In genomic region chr16:397736-398332, GRCh38 we compare ENCODE assay signal across 8 cellular contexts. TPM values are rescaled to one million over a fixed set of nuclear protein-coding genes. Genes with fewer than 3 reads are reported as not detected.
DNase-seq lines count a peak whose midpoint lies in the region; ATAC-seq and TF ChIP-seq lines count a peak whose summit lies in the region.

No MANE protein-coding gene starts in this region.

- CTCF ChIA-PET in CD4-positive, alpha-beta T cell (lab: Charles Lee): no interaction called here
- CTCF ChIA-PET in activated CD4-positive, alpha-beta memory T cell treated with anti-CD3 and anti-CD28 coated beads, Interleukin-2, amount 10 ng/mL, durations not matched to agents 7 days and 5 days (lab: Charles Lee): no interaction called here

- intact Hi-C loops in CD4-positive, alpha-beta T cell (cut with DNase I, micrococcal nuclease): loop anchor here (1.0 to 2.0 kb wide), 2 partner anchors 15 to 16 kb away; no protein-coding TSS in a partner anchor

- peaks cover 5% of the 10 kb centered on the region for H3K36me3 Mint-ChIP-seq in CD4-positive, alpha-beta T cell (ENCODE audit: low read depth)
- no peaks in the 10 kb centered on the region for H3K36me3 Mint-ChIP-seq in activated CD4-positive, alpha-beta memory T cell treated with anti-CD3 and anti-CD28 coated beads, Interleukin-2, amount 10 ng/mL, durations not matched to agents 7 days and 5 days (ENCODE audit: low read depth)
- H3K36me3 Mint-ChIP-seq in nephron progenitor cell (ENCODE audit: low read depth): peaks cover 4% of the 10 kb centered on the region

- no peaks in the 10 kb centered on the region for H3K27me3 Mint-ChIP-seq in CD4-positive, alpha-beta T cell
- H3K27me3 Mint-ChIP-seq in activated CD4-positive, alpha-beta memory T cell treated with anti-CD3 and anti-CD28 coated beads, Interleukin-2, amount 10 ng/mL, durations not matched to agents 7 days and 5 days: peaks cover 11% of the 10 kb centered on the region
- peaks cover 7% of the 10 kb centered on the region for H3K27me3 Mint-ChIP-seq in nephron progenitor cell (ENCODE audit: low read depth, poor library complexity)

- H3K4me3 ChIP-seq in fibroblast of mammary gland (ENCODE audit: control insufficient read depth, low read depth, low read length): peak overlapping the region; percentile 16

- POLR2A ChIA-PET in CD4-positive, alpha-beta T cell (lab: Charles Lee): interaction anchor here (0.9 kb wide), 1 partner anchor 15 kb away, joined by 3 read pairs; no protein-coding TSS in a partner anchor
- POLR2A ChIA-PET in activated CD4-positive, alpha-beta memory T cell treated with anti-CD3 and anti-CD28 coated beads, Interleukin-2, amount 10 ng/mL, durations not matched to agents 7 days and 5 days (lab: Charles Lee): no interaction called here

- TF ChIP-seq CTCF in CD4-positive, alpha-beta T cell (IDR thresholded peaks at IDR 0.05): no peak
- TF ChIP-seq CTCF in fibroblast of mammary gland (conservative IDR thresholded peaks at IDR 0.05; ENCODE audit: control insufficient read depth, insufficient read depth, low read depth, low read length) (peak; percentile 26), nephron progenitor cell (IDR thresholded peaks at IDR 0.05) (peak; percentile 20)

- no peak for ATAC-seq in CD4-positive, alpha-beta T cell (ENCODE audit: poor library complexity)
- ATAC-seq in GM21717 (IDR thresholded peaks at IDR 0.05; ENCODE audit: unreplicated experiment) (no peak), GM19467 (IDR thresholded peaks at IDR 0.05; ENCODE audit: unreplicated experiment) (no peak), GM18870 (IDR thresholded peaks at IDR 0.05; ENCODE audit: unreplicated experiment) (no peak)

- H3K9me3 Mint-ChIP-seq in CD4-positive, alpha-beta T cell: no peaks in the 10 kb centered on the region
- no peaks in the 10 kb centered on the region for H3K9me3 Mint-ChIP-seq in activated CD4-positive, alpha-beta memory T cell treated with anti-CD3 and anti-CD28 coated beads, Interleukin-2, amount 10 ng/mL, durations not matched to agents 7 days and 5 days
- peaks cover 3% of the 10 kb centered on the region for H3K9me3 Mint-ChIP-seq in nephron progenitor cell

- peak overlapping the region; percentile 44 for H3K27ac Mint-ChIP-seq in CD4-positive, alpha-beta T cell
- no peak overlapping the region for H3K27ac Mint-ChIP-seq in activated CD4-positive, alpha-beta memory T cell treated with anti-CD3 and anti-CD28 coated beads, Interleukin-2, amount 10 ng/mL, durations not matched to agents 7 days and 5 days
- H3K27ac Mint-ChIP-seq in nephron progenitor cell: peak overlapping the region; percentile 85

- H3K4me3 Mint-ChIP-seq in CD4-positive, alpha-beta T cell: peak overlapping the region; percentile 98
- H3K4me3 Mint-ChIP-seq in activated CD4-positive, alpha-beta memory T cell treated with anti-CD3 and anti-CD28 coated beads, Interleukin-2, amount 10 ng/mL, durations not matched to agents 7 days and 5 days: peak overlapping the region; percentile 56
- H3K4me3 Mint-ChIP-seq in nephron progenitor cell: peak overlapping the region; percentile 77

- peak in 2 of 10 experiments; percentile 24 to 35 for DNase-seq in CD4-positive, alpha-beta T cell
- DNase-seq in HPDE6-E6E7 (ENCODE audit: extremely low spot score) (peak; percentile 70), fibroblast of mammary gland (ENCODE audit: low read depth) (peak; percentile 53), nephron progenitor cell (peak; percentile 80)
- peak; percentile 37 for DNase-seq in activated CD4-positive, alpha-beta memory T cell treated with anti-CD3 and anti-CD28 coated beads, Interleukin-2, amount 10 ng/mL, durations not matched to agents 7 days and 5 days

- no peak overlapping the region for H3K27ac ChIP-seq in CD4-positive, alpha-beta T cell (ENCODE audit: low read depth, low read length)

- no peaks in the 10 kb centered on the region for H3K9me3 ChIP-seq in CD4-positive, alpha-beta T cell (ENCODE audit: control insufficient read depth, low read length)

- no peaks in the 10 kb centered on the region for H3K27me3 ChIP-seq in CD4-positive, alpha-beta T cell (ENCODE audit: control insufficient read depth, insufficient read depth, low read length)

- peaks cover 26% of the 10 kb centered on the region for H3K4me1 Mint-ChIP-seq in CD4-positive, alpha-beta T cell (ENCODE audit: low read depth)
- peaks cover 31% of the 10 kb centered on the region for H3K4me1 Mint-ChIP-seq in activated CD4-positive, alpha-beta memory T cell treated with anti-CD3 and anti-CD28 coated beads, Interleukin-2, amount 10 ng/mL, durations not matched to agents 7 days and 5 days
- peaks cover 31% of the 10 kb centered on the region for H3K4me1 Mint-ChIP-seq in nephron progenitor cell

RNA-seq across cellular contexts. Expression of gene NME4, which starts 0.8 kb away (rescaled TPM):
- 10 to 100 TPM; 31.2 to 32.6 TPM for total RNA-seq in CD4-positive, alpha-beta T cell
- total RNA-seq in activated CD4-positive, alpha-beta memory T cell treated with anti-CD3 and anti-CD28 coated beads, Interleukin-2, amount 10 ng/mL, durations not matched to agents 7 days and 5 days: 10 to 100 TPM; 33.9 to 34.0 TPM

RNA-seq across cellular contexts. Expression of gene DECR2, which starts 3.9 kb away (rescaled TPM):
- 1 to 10 TPM; 5.7 to 7.0 TPM for total RNA-seq in CD4-positive, alpha-beta T cell
- total RNA-seq in activated CD4-positive, alpha-beta memory T cell treated with anti-CD3 and anti-CD28 coated beads, Interleukin-2, amount 10 ng/mL, durations not matched to agents 7 days and 5 days: 1 to 10 TPM; 3.0 to 3.3 TPM

RNA-seq across cellular contexts. Expression of gene PGAP6, which starts 16.1 kb away (rescaled TPM):
- total RNA-seq in CD4-positive, alpha-beta T cell: 10 to 100 TPM; 59.7 to 63.7 TPM
- total RNA-seq in activated CD4-positive, alpha-beta memory T cell treated with anti-CD3 and anti-CD28 coated beads, Interleukin-2, amount 10 ng/mL, durations not matched to agents 7 days and 5 days: 10 to 100 TPM; 59.2 to 59.9 TPM

RNA-seq across cellular contexts. Expression of gene MRPL28, which starts 27.5 kb away (rescaled TPM):
- 10 to 100 TPM; 19.6 to 19.7 TPM for total RNA-seq in CD4-positive, alpha-beta T cell
- 10 to 100 TPM; 71.4 to 72.6 TPM for total RNA-seq in activated CD4-positive, alpha-beta memory T cell treated with anti-CD3 and anti-CD28 coated beads, Interleukin-2, amount 10 ng/mL, durations not matched to agents 7 days and 5 days

RNA-seq across cellular contexts. Expression of gene RAB11FIP3, which starts 27.6 kb away (rescaled TPM):
- 10 to 100 TPM; 28.4 to 29.0 TPM for total RNA-seq in CD4-positive, alpha-beta T cell
- total RNA-seq in activated CD4-positive, alpha-beta memory T cell treated with anti-CD3 and anti-CD28 coated beads, Interleukin-2, amount 10 ng/mL, durations not matched to agents 7 days and 5 days: 10 to 100 TPM; 21.2 to 25.4 TPM
